In the genomic region with DNA sequence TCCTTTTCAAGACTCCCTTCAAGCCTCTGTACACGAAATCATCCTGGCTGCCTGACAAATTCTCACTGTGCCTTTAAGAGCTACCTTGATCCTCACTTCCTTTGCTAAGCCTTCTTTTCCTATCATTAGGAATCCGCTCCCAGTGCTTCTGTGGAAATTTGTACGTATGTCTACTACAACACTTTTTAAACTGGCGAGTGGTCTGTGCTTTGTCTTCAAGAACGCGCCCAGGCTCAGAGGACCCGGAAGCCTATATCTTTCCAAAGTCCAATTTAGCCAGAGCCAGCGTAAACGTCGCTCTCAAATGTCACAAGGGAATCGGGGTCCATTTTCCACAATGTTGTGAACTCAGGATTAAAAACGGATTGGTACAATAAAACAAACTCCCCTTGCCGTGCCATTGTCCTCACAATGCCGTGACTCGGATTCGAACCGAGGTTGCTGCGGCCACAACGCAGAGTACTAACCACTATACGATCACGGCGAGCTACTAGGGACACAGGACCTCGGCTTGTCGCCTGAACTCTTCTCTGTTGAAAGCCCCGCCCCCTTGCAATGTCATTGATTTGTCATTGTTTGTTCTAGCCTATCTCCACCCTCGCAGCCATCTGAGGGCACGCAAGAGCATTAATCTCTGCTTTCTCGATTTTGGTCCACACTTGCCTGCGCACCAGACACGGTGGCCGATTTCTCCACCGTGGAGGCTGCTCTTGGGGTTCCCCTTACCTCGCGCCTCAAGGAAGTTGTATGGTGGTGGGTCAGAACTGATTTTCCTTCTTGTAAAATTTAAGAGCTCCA, we compare ENCODE assay signal across 8 cellular contexts. TPM values are rescaled to one million over a fixed set of nuclear protein-coding genes. Genes with fewer than 3 reads are reported as not detected.
A peak's percentile ranks its signal among the peaks of the same experiment; 100 is the strongest.
DNase-seq lines count a peak whose midpoint lies in the region; ATAC-seq lines count a peak whose summit lies in the region.

No MANE protein-coding gene starts in this region.

- peaks cover 19% of the 10 kb centered on the region for H3K4me1 ChIP-seq in BLaER1
- H3K4me1 ChIP-seq in ectodermal cell (ENCODE audit: control insufficient read depth, insufficient read depth, low read length), result no peaks in the 10 kb centered on the region

- peak overlapping the region; percentile 84 for H3K9ac ChIP-seq in BLaER1

- ATAC-seq in GM19328 (IDR thresholded peaks at IDR 0.05; ENCODE audit: unreplicated experiment) (peak; percentile 30), HG03460 (IDR thresholded peaks at IDR 0.05; ENCODE audit: unreplicated experiment) (peak; percentile 39)

- peak overlapping the region; percentile 74 for H3K4me3 ChIP-seq in BLaER1
- peak overlapping the region; percentile 98 for H3K4me3 ChIP-seq in ectodermal cell (ENCODE audit: insufficient read depth, low read depth, low read length)

- WGBS in ectodermal cell, 2 experiments, result 0% methylated on average over 34 of the region's 34 CpGs

- H3K27ac ChIP-seq in BLaER1, result peak overlapping the region; percentile 86
- peak overlapping the region; percentile 95 for H3K27ac ChIP-seq in ectodermal cell (ENCODE audit: insufficient read depth, low read depth, low read length, poor library complexity, severe bottlenecking)

- H3K4me2 ChIP-seq in BLaER1, result peak overlapping the region; percentile 93

- H3K9me3 ChIP-seq in BLaER1 (no peaks in the 10 kb centered on the region), ectodermal cell (ENCODE audit: control insufficient read depth, low read length) (no peaks in the 10 kb centered on the region)

- no peaks in the 10 kb centered on the region for H4K20me1 ChIP-seq in BLaER1

- H3K36me3 ChIP-seq in BLaER1 (no peaks in the 10 kb centered on the region), ectodermal cell (ENCODE audit: control insufficient read depth, insufficient read depth, low read length) (no peaks in the 10 kb centered on the region)

- no peaks in the 10 kb centered on the region for H3K27me3 ChIP-seq in BLaER1
- H3K27me3 ChIP-seq in ectodermal cell (ENCODE audit: control insufficient read depth, insufficient read depth, low read length, poor library complexity, severe bottlenecking), result no peaks in the 10 kb centered on the region

- DNase-seq in NCI-H748 (lab: John Stamatoyannopoulos, UW; ENCODE audit: unreplicated experiment) (peak; percentile 91), lung microvascular endothelial cell (ENCODE audit: low read depth in 2 of 2) (peak; percentile 94 to 97)
- peak; percentile 97 to 99 for DNase-seq in activated CD4-positive, alpha-beta T cell treated with anti-CD3 and anti-CD28 coated beads, Interleukin-2, amount 50 U/mL, for 24 hours (ENCODE audit: low read depth in 1 of 2, low spot score in 1 of 2)
- DNase-seq in stimulated activated CD4-positive, alpha-beta T cell treated with anti-CD3 and anti-CD28 coated beads, TNF-alpha, amount 100 ng/mL, for 4 hours (ENCODE audit: low read depth in 3 of 3), result peak; percentile 94 to 99 (median 98)

RNA-seq across cellular contexts. Expression of gene SHF, which starts 12.4 kb away (rescaled TPM):
- polyA plus RNA-seq in ectodermal cell (2013, experiment 1 of 4), result 62.2 TPM
- polyA plus RNA-seq in ectodermal cell (2013, experiment 2 of 4), result 66.8 TPM
- polyA plus RNA-seq in ectodermal cell (2013, experiment 3 of 4), result 52.4 TPM
- 62.2 TPM for polyA plus RNA-seq in ectodermal cell (2013, experiment 4 of 4)
- total RNA-seq in lung microvascular endothelial cell, result 2.4 and 3.4 TPM in 2 replicates

RNA-seq across cellular contexts. Expression of gene SLC28A2, which starts 51.8 kb away (rescaled TPM):
- not detected for polyA plus RNA-seq in ectodermal cell (2013, experiment 1 of 4)
- 0.09 TPM for polyA plus RNA-seq in ectodermal cell (2013, experiment 2 of 4)
- polyA plus RNA-seq in ectodermal cell (2013, experiment 3 of 4), result not detected
- not detected for polyA plus RNA-seq in ectodermal cell (2013, experiment 4 of 4)
- total RNA-seq in lung microvascular endothelial cell, result not detected in 2 replicates

Comparison
In these comparisons a context has a peak if more than half of its experiments do, and no peak if none do; other contexts are left out.
1. Peak in every context shown above with its lines: DNase-seq, ATAC-seq, H3K4me3 ChIP-seq and H3K27ac ChIP-seq.